18 cellular contexts compared by ENCODE assay signal in the genomic region with DNA sequence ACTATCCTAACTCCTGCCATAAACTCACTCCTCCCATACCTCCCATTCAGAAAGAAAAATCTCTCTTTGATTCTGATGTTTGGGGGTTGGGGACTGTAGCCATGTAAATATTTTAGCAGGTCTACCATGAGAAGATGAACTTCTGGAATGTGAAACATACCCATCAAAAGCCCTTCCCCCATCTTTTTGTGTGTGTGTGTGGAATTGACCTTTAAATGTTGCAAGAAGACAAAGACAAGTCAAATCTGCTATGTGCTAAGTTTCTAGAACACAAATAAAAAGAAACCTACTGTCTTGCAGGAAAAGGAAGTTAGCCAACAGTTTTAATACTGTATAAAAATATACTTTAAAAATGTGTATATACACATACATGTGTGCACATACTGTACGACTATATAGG.
"Had no signal": no experiment of that assay in that cellular context is flagged by ENCODE, and none has a peak within 500 bp of the region (broad histone marks: within the 10 kb centered on the region; RNA-seq: fewer than 3 reads in every experiment).

No MANE protein-coding gene starts in this region.

- H3K4me3 Mint-ChIP-seq: activated CD8-positive, alpha-beta T cell treated with anti-CD3 and anti-CD28 coated beads, Interleukin-2, amount 10 ng/mL, durations not matched to agents 7 days and 5 days; activated naive CD8-positive, alpha-beta T cell treated with anti-CD3 and anti-CD28 coated beads for 36 hours; naive thymus-derived CD4-positive, alpha-beta T cell; neural crest cell; T-helper 2 cell treated with Interferon-gamma antibody and Interleukin-4, amounts not matched to agents 5 μg/mL and 100 μg/mL, for 36 hours had no signal

- ATAC-seq: activated CD8-positive, alpha-beta T cell treated with anti-CD3 and anti-CD28 coated beads, Interleukin-2, amount 10 ng/mL, durations not matched to agents 7 days and 5 days; foreskin keratinocyte; left lung; naive thymus-derived CD4-positive, alpha-beta T cell; upper lobe of right lung had no signal

- H3K27me3 Mint-ChIP-seq: activated naive CD8-positive, alpha-beta T cell treated with anti-CD3 and anti-CD28 coated beads for 36 hours; naive thymus-derived CD4-positive, alpha-beta T cell; progenitor cell of endocrine pancreas had no signal

- DNase-seq: activated CD4-positive, alpha-beta T cell treated with anti-CD3 and anti-CD28 coated beads for 1 hour; activated CD4-positive, alpha-beta T cell treated with anti-CD3 and anti-CD28 coated beads, Interleukin-2, amount 50 U/mL, for 1 hour; activated CD8-positive, alpha-beta T cell treated with anti-CD3 and anti-CD28 coated beads, Interleukin-2, amount 10 ng/mL, durations not matched to agents 7 days and 5 days; activated naive CD8-positive, alpha-beta T cell treated with anti-CD3 and anti-CD28 coated beads for 36 hours; cerebellar nuclear complex; foreskin keratinocyte; left lung; naive thymus-derived CD4-positive, alpha-beta T cell; retina; sigmoid colon; stimulated activated CD4-positive, alpha-beta T cell treated with anti-CD3 and anti-CD28 coated beads, Interleukin-4, amount 100 ng/mL, for 1 hour; stimulated activated naive CD4-positive, alpha-beta T cell treated with Interleukin-2 at 50 U/mL for 16 hours; substantia nigra; thyroid gland; upper lobe of right lung had no signal

- H3K4me1 Mint-ChIP-seq: neural crest cell had no signal

- H3K27ac Mint-ChIP-seq: activated CD8-positive, alpha-beta T cell treated with anti-CD3 and anti-CD28 coated beads, Interleukin-2, amount 10 ng/mL, durations not matched to agents 7 days and 5 days had no signal

- H3K9me3 Mint-ChIP-seq: activated naive CD8-positive, alpha-beta T cell treated with anti-CD3 and anti-CD28 coated beads for 36 hours; naive thymus-derived CD4-positive, alpha-beta T cell; neural crest cell; T-helper 2 cell treated with Interferon-gamma antibody and Interleukin-4, amounts not matched to agents 5 μg/mL and 100 μg/mL, for 36 hours had no signal
